1 cellular context compared by ENCODE assay signal in genomic region chr9:63859475-63860215, GRCh38.
TF ChIP-seq lines count a peak whose summit lies in the region.

No MANE protein-coding gene starts in this region.

TF ChIP-seq in K562, 482 proteins besides CTCF, POLR2A, EP300 and RAD21 (continued from another document):
- TF ChIP-seq MGA (IDR thresholded peaks at IDR 0.05) = peak; percentile 54; the same call in 1 of the 2 replicates
- peak; percentile 18 for TF ChIP-seq KDM5B (IDR thresholded peaks at IDR 0.05; ENCODE audit: insufficient replicate concordance, low read depth, low read length)
- no peak for TF ChIP-seq RBM34 (IDR thresholded peaks at IDR 0.05; ENCODE audit: borderline replicate concordance, insufficient read depth, low read length)
- peak; percentile 19; the same call in 1 of the 2 replicates for TF ChIP-seq HCFC1 (IDR thresholded peaks at IDR 0.05; ENCODE audit: low read depth, low read length)
- no peak for TF ChIP-seq ZC3H8 (IDR thresholded peaks at IDR 0.05)
- no peak for TF ChIP-seq STAG1 (CRISPR knock-in tag; IDR thresholded peaks at IDR 0.05; ENCODE audit: borderline replicate concordance)
- TF ChIP-seq ZNF146 (CRISPR knock-in tag; IDR thresholded peaks at IDR 0.05; ENCODE audit: unreplicated experiment) = no peak
- TF ChIP-seq TAF1 (IDR thresholded peaks at IDR 0.05; ENCODE audit: control insufficient read depth, extremely low read depth, insufficient read depth, low read length, severe bottlenecking) = peak; percentile 65
- TF ChIP-seq VEZF1 (CRISPR knock-in tag; IDR thresholded peaks at IDR 0.05) = peak; percentile 92
- peak; percentile 86 for TF ChIP-seq ELF1 (tag; IDR thresholded peaks at IDR 0.05)
- TF ChIP-seq SMAD3 (CRISPR knock-in tag; conservative IDR thresholded peaks at IDR 0.05) = no peak
- no peak for TF ChIP-seq EZH2 (IDR thresholded peaks at IDR 0.05; ENCODE audit: borderline replicate concordance, low read depth, low read length)
- TF ChIP-seq NR1H2 (CRISPR knock-in tag; IDR thresholded peaks at IDR 0.05) = no peak
- 0 out of 2 replicates have a peak, but pooled peaks have one; percentile 46 for TF ChIP-seq MTA3 (IDR thresholded peaks at IDR 0.05; ENCODE audit: borderline replicate concordance)
- no peak for TF ChIP-seq ZNF124 (CRISPR knock-in tag; IDR thresholded peaks at IDR 0.05)
- 0 out of 2 replicates have a peak, but pooled peaks have one; percentile 13 for TF ChIP-seq TFAP4 (CRISPR knock-in tag; IDR thresholded peaks at IDR 0.05; ENCODE audit: borderline replicate concordance)
- peak; percentile 53 for TF ChIP-seq EGR1 (conservative IDR thresholded peaks at IDR 0.05)
- TF ChIP-seq PHTF2 (CRISPR knock-in tag; IDR thresholded peaks at IDR 0.05) = no peak
- TF ChIP-seq SIN3B (IDR thresholded peaks at IDR 0.05; ENCODE audit: low read depth) = no peak
- peak; percentile 72 for TF ChIP-seq RBFOX2 (IDR thresholded peaks at IDR 0.05; ENCODE audit: low read depth, low read length)
- no peak for TF ChIP-seq HNRNPUL1 (IDR thresholded peaks at IDR 0.05; ENCODE audit: low read length)
- peak; percentile 84 for TF ChIP-seq SAFB (IDR thresholded peaks at IDR 0.05; ENCODE audit: borderline replicate concordance, low read depth, low read length)
- TF ChIP-seq ZNF407 (IDR thresholded peaks at IDR 0.05; ENCODE audit: low read depth) = peak; percentile 89
- no peak for TF ChIP-seq NCOR1 (IDR thresholded peaks at IDR 0.05)
- TF ChIP-seq KHSRP (IDR thresholded peaks at IDR 0.05) = no peak
- peak; percentile 51; the same call in 1 of the 2 replicates for TF ChIP-seq L3MBTL2 (IDR thresholded peaks at IDR 0.05)
- TF ChIP-seq POLR2G (IDR thresholded peaks at IDR 0.05; ENCODE audit: low read depth, low read length) = peak; percentile 84
- no peak for TF ChIP-seq KAT2B (IDR thresholded peaks at IDR 0.05; ENCODE audit: low read depth, low read length)
- no peak for TF ChIP-seq NR2C2 (CRISPR knock-in tag; IDR thresholded peaks at IDR 0.05)
- peak; percentile 63 for TF ChIP-seq NR2C2 (tag; IDR thresholded peaks at IDR 0.05)
- TF ChIP-seq ZFP36 (IDR thresholded peaks at IDR 0.05; ENCODE audit: low read depth, low read length, partially characterized antibody) = no peak
- no peak for TF ChIP-seq ATF1 (CRISPR knock-in tag; IDR thresholded peaks at IDR 0.05)
- 0 out of 2 replicates have a peak, but pooled peaks have one; percentile 18 for TF ChIP-seq ATF1 (tag; IDR thresholded peaks at IDR 0.05)
